Comparison of ENCODE assay signal across 8 cellular contexts in genomic region chr5:170861855-170862766, GRCh38. TPM values are rescaled to one million over a fixed set of nuclear protein-coding genes. Genes with fewer than 3 reads are reported as not detected.
DNase-seq lines count a peak whose midpoint lies in the region; ATAC-seq and TF ChIP-seq lines count a peak whose summit lies in the region.

Gene RANBP17 (plus strand): TSS chr5:170862018.

- H3K27ac ChIP-seq in duodenal mucosa (ENCODE audit: low read depth, low read length) = no peak within 1 kb of the TSS
- peak within 1 kb of the TSS; percentile 55 to 66 for H3K27ac ChIP-seq in left lung

- no peak within 1 kb of the TSS for H3K27ac Mint-ChIP-seq in activated naive CD4-positive, alpha-beta T cell treated with anti-CD3 and anti-CD28 coated beads, Interleukin-2, amount 50 U/mL, for 24 hours
- H3K27ac Mint-ChIP-seq in stimulated activated naive CD8-positive, alpha-beta T cell treated with anti-CD3 and anti-CD28 coated beads, Interleukin-15, amount 100 ng/mL, for 72 hours = no peak within 1 kb of the TSS

- H3K9me3 Mint-ChIP-seq in activated naive CD4-positive, alpha-beta T cell treated with anti-CD3 and anti-CD28 coated beads, Interleukin-2, amount 50 U/mL, for 24 hours = peaks cover 20% of the 10 kb centered on the region
- H3K9me3 Mint-ChIP-seq in stimulated activated naive CD8-positive, alpha-beta T cell treated with anti-CD3 and anti-CD28 coated beads, Interleukin-15, amount 100 ng/mL, for 72 hours = peaks cover 25 to 32% of the 10 kb centered on the region in 2 donors

- intact Hi-C loops in left lung (cut with DNase I) = no loop called here

- ATAC-seq in left lung = peak; percentile 90
- peak; percentile 58 for ATAC-seq in stimulated activated naive CD8-positive, alpha-beta T cell treated with anti-CD3 and anti-CD28 coated beads, Interleukin-15, amount 100 ng/mL, for 72 hours
- ATAC-seq in HG02852 (IDR thresholded peaks at IDR 0.05; ENCODE audit: unreplicated experiment) = no peak
- no peak for ATAC-seq in GM21528 (IDR thresholded peaks at IDR 0.05; ENCODE audit: low FRiP score, unreplicated experiment)

- peaks cover 3 to 12% of the 10 kb centered on the region in 2 donors for H3K9me3 ChIP-seq in duodenal mucosa (ENCODE audit: control insufficient read depth in 1 of 2, low read length in 2 of 2)
- peaks cover 0 to 21% of the 10 kb centered on the region in 2 donors for H3K9me3 ChIP-seq in left lung

- peaks cover 37% of the 10 kb centered on the region for H3K27me3 Mint-ChIP-seq in activated naive CD4-positive, alpha-beta T cell treated with anti-CD3 and anti-CD28 coated beads, Interleukin-2, amount 50 U/mL, for 24 hours
- peaks cover 43% of the 10 kb centered on the region for H3K27me3 Mint-ChIP-seq in stimulated activated naive CD8-positive, alpha-beta T cell treated with anti-CD3 and anti-CD28 coated beads, Interleukin-15, amount 100 ng/mL, for 72 hours

- peaks cover 12% of the 10 kb centered on the region for H3K36me3 Mint-ChIP-seq in activated naive CD4-positive, alpha-beta T cell treated with anti-CD3 and anti-CD28 coated beads, Interleukin-2, amount 50 U/mL, for 24 hours

- peak within 1 kb of the TSS; percentile 62 for H3K4me3 Mint-ChIP-seq in activated naive CD4-positive, alpha-beta T cell treated with anti-CD3 and anti-CD28 coated beads, Interleukin-2, amount 50 U/mL, for 24 hours
- peak within 1 kb of the TSS; percentile 30 to 38 for H3K4me3 Mint-ChIP-seq in stimulated activated naive CD8-positive, alpha-beta T cell treated with anti-CD3 and anti-CD28 coated beads, Interleukin-15, amount 100 ng/mL, for 72 hours

- H3K9ac ChIP-seq in duodenal mucosa (ENCODE audit: low read depth in 1 of 2, low read length in 2 of 2) = peak within 1 kb of the TSS; percentile 25 to 29

- peaks cover 14% of the 10 kb centered on the region for H3K4me1 Mint-ChIP-seq in activated naive CD4-positive, alpha-beta T cell treated with anti-CD3 and anti-CD28 coated beads, Interleukin-2, amount 50 U/mL, for 24 hours
- peaks cover 7% of the 10 kb centered on the region for H3K4me1 Mint-ChIP-seq in stimulated activated naive CD8-positive, alpha-beta T cell treated with anti-CD3 and anti-CD28 coated beads, Interleukin-15, amount 100 ng/mL, for 72 hours

- H3K36me3 ChIP-seq in duodenal mucosa (ENCODE audit: control insufficient read depth in 1 of 2, insufficient read depth in 2 of 2, low read length in 2 of 2) (no peaks in the 10 kb centered on the region), left lung (no peaks in the 10 kb centered on the region)

- H3K4me1 ChIP-seq in duodenal mucosa (ENCODE audit: control insufficient read depth in 1 of 2, insufficient read depth in 2 of 2, low read length in 2 of 2) (peaks cover 8 to 9% of the 10 kb centered on the region in 2 donors), left lung (peaks cover 4 to 11% of the 10 kb centered on the region in 2 donors)

- no peak for DNase-seq in activated naive CD4-positive, alpha-beta T cell treated with Interleukin-2 at 50 U/mL for 16 hours
- peak; percentile 71 to 80 for DNase-seq in NOMO-1 (lab: John Stamatoyannopoulos, UW; ENCODE audit: unreplicated experiment in 2 of 2)
- peak; percentile 66 to 88 for DNase-seq in left lung
- DNase-seq in stimulated activated naive CD8-positive, alpha-beta T cell treated with anti-CD3 and anti-CD28 coated beads, Interleukin-15, amount 100 ng/mL, for 72 hours = no peak

- TF ChIP-seq CTCF in left lung (IDR thresholded peaks at IDR 0.05) = no peak

- H3K4me3 ChIP-seq in duodenal mucosa (ENCODE audit: low read depth in 1 of 2, low read length in 2 of 2) = peak within 1 kb of the TSS; percentile 59 to 76
- H3K4me3 ChIP-seq in left lung = peak within 1 kb of the TSS; percentile 66 to 76

- H3K27me3 ChIP-seq in duodenal mucosa (ENCODE audit: control insufficient read depth in 1 of 2, insufficient read depth in 2 of 2, low read length in 2 of 2) = peaks cover 0 to 3% of the 10 kb centered on the region in 2 donors
- peaks cover 0 to 19% of the 10 kb centered on the region in 2 donors for H3K27me3 ChIP-seq in left lung

RNA-seq across cellular contexts. Expression of gene RANBP17, which starts in this region (rescaled TPM):
- total RNA-seq in left lung = 10 to 100 TPM; 17.0 to 22.9 TPM

Comparison
In these comparisons a context has a peak if more than half of its experiments do, and no peak if none do; other contexts are left out.
1. DNase-seq: peak in NOMO-1 (2 of 2) and left lung (2 of 2); none in activated naive CD4-positive, alpha-beta T cell treated with Interleukin-2 at 50 U/mL for 16 hours (single experiment) and stimulated activated naive CD8-positive, alpha-beta T cell treated with anti-CD3 and anti-CD28 coated beads, Interleukin-15, amount 100 ng/mL, for 72 hours (0 of 2).
2. ATAC-seq: peak in left lung (single experiment) and stimulated activated naive CD8-positive, alpha-beta T cell treated with anti-CD3 and anti-CD28 coated beads, Interleukin-15, amount 100 ng/mL, for 72 hours (single experiment); none in HG02852 (single experiment) and GM21528 (single experiment).